Comparison of ENCODE assay signal across 9 cellular contexts in the genomic region with DNA sequence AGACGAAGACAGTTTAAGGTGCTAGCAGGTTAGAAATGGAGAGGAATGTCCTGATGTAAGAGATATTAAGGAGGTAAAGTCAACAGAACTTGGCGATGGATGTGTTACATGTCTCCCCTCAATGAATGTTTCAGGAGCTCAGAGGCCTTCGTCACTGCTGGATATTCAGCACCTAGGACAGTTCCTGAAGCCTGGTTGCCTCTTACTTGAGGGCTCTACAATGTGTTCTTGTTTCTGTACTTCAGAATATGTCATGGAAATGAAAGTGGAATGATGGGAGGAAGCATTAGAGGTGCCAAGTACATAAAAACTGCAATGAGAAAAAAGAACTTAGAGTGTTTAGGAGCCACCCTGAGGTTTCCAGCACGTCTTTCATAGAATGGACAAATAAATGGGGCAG. TPM values are rescaled to one million over a fixed set of nuclear protein-coding genes. Genes with fewer than 3 reads are reported as not detected.
A peak's percentile ranks its signal among the peaks of the same experiment; 100 is the strongest.
DNase-seq lines count a peak whose midpoint lies in the region; ATAC-seq and TF ChIP-seq lines count a peak whose summit lies in the region.
"Had no signal": no experiment of that assay in that cellular context is flagged by ENCODE, and none has a peak within 500 bp of the region (broad histone marks: within the 10 kb centered on the region; RNA-seq: fewer than 3 reads in every experiment).

No MANE protein-coding gene starts in this region.

- H3K27me3 ChIP-seq in H7 (ENCODE audit: control insufficient read depth, insufficient read depth, low read length) (no peaks in the 10 kb centered on the region), neural cell (ENCODE audit: insufficient read depth, low read depth, low read length) (no peaks in the 10 kb centered on the region)

- no peaks in the 10 kb centered on the region for H3K36me3 ChIP-seq in H7 (replicated peaks; ENCODE audit: control insufficient read depth, insufficient read depth, low read length)
- H3K36me3 ChIP-seq in neural cell (ENCODE audit: insufficient read depth, low read length) = no peaks in the 10 kb centered on the region
- H3K36me3 ChIP-seq: spleen had no signal

- ATAC-seq in GM19467 (IDR thresholded peaks at IDR 0.05; ENCODE audit: unreplicated experiment) = no peak

- H3K4me3 ChIP-seq in H7 (ENCODE audit: insufficient read depth, low read depth, low read length) (no peak overlapping the region), neural cell (ENCODE audit: low read length) (no peak overlapping the region)
- H3K4me3 ChIP-seq: spleen had no signal

- no peaks in the 10 kb centered on the region for H3K9me2 ChIP-seq in neural cell (ENCODE audit: insufficient read depth, low read length)

- peak; percentile 64 for DNase-seq in H7
- peak; percentile 60 for DNase-seq in NCI-H460 (ENCODE audit: extremely low read depth, low read depth)
- DNase-seq in ecto neural progenitor cell (ENCODE audit: low spot score) = peak; percentile 56
- no peak for DNase-seq in COLO668 (lab: John Stamatoyannopoulos, UW; ENCODE audit: unreplicated experiment)
- no peak for DNase-seq in amniotic stem cell (lab: John Stamatoyannopoulos, UW)
- DNase-seq: HFFc6, spleen had no signal

- H2AFZ ChIP-seq in neural cell (ENCODE audit: low read depth, low read length) = no peak overlapping the region

- no peak overlapping the region for H3K27ac ChIP-seq in neural cell (ENCODE audit: low read length)
- H3K27ac ChIP-seq: spleen had no signal

- no peak overlapping the region for H3K9ac ChIP-seq in neural cell (ENCODE audit: low read length)

- no peaks in the 10 kb centered on the region for H3K79me2 ChIP-seq in neural cell (replicated peaks; ENCODE audit: insufficient read depth, low read length)

- H3K4me2 ChIP-seq in neural cell (ENCODE audit: low read length) = no peak overlapping the region

- TF ChIP-seq RAD21 in neural cell (conservative IDR thresholded peaks at IDR 0.05) = no peak

- no peaks in the 10 kb centered on the region for H4K20me1 ChIP-seq in neural cell (ENCODE audit: insufficient read depth)

- H3F3A ChIP-seq in neural cell (ENCODE audit: insufficient read depth, low read length, poor library complexity, severe bottlenecking) = no peaks in the 10 kb centered on the region

- TF ChIP-seq EP300 in neural cell (conservative IDR thresholded peaks at IDR 0.05; ENCODE audit: poor library complexity, severe bottlenecking) = no peak

- H3K9me3 ChIP-seq in neural cell (ENCODE audit: low read length) = no peaks in the 10 kb centered on the region
- H3K9me3 ChIP-seq: spleen had no signal

- TF ChIP-seq CTCF in neural cell (IDR thresholded peaks at IDR 0.05; ENCODE audit: poor library complexity, severe bottlenecking) = no peak

TF ChIP-seq in neural cell, 6 proteins besides CTCF, POLR2A, EP300 and RAD21:
- no peak for TF ChIP-seq EZH2 (IDR thresholded peaks at IDR 0.05; ENCODE audit: borderline replicate concordance, insufficient read depth, low read length, poor library complexity, severe bottlenecking)
- TF ChIP-seq, protein P1, sequence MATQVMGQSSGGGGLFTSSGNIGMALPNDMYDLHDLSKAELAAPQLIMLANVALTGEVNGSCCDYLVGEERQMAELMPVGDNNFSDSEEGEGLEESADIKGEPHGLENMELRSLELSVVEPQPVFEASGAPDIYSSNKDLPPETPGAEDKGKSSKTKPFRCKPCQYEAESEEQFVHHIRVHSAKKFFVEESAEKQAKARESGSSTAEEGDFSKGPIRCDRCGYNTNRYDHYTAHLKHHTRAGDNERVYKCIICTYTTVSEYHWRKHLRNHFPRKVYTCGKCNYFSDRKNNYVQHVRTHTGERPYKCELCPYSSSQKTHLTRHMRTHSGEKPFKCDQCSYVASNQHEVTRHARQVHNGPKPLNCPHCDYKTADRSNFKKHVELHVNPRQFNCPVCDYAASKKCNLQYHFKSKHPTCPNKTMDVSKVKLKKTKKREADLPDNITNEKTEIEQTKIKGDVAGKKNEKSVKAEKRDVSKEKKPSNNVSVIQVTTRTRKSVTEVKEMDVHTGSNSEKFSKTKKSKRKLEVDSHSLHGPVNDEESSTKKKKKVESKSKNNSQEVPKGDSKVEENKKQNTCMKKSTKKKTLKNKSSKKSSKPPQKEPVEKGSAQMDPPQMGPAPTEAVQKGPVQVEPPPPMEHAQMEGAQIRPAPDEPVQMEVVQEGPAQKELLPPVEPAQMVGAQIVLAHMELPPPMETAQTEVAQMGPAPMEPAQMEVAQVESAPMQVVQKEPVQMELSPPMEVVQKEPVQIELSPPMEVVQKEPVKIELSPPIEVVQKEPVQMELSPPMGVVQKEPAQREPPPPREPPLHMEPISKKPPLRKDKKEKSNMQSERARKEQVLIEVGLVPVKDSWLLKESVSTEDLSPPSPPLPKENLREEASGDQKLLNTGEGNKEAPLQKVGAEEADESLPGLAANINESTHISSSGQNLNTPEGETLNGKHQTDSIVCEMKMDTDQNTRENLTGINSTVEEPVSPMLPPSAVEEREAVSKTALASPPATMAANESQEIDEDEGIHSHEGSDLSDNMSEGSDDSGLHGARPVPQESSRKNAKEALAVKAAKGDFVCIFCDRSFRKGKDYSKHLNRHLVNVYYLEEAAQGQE (IDR thresholded peaks at IDR 0.05; ENCODE audit: borderline replicate concordance) = peak; percentile 48

RNA-seq across cellular contexts. Expression of a gene that starts 17.7 kb away (rescaled TPM):
- not detected in 2 replicates for total RNA-seq in H7 (2014; rRNA removed; shearing (Covaris generic))
- total RNA-seq in NCI-H460 (2014; rRNA removed; shearing (Covaris generic)) = not detected in 2 replicates
- polyA plus RNA-seq in NCI-H460 (2014; cell fraction: nucleus; rRNA removed) = not detected in 2 replicates
- polyA plus RNA-seq in neural cell = 1.4 and 2.1 TPM in 2 replicates
- polyA minus RNA-seq in neural cell = 3.9 and 5.6 TPM in 2 replicates
- total RNA-seq: HFFc6 had no signal

Comparison
In these comparisons a context has a peak if more than half of its experiments do, and no peak if none do; other contexts are left out.
1. DNase-seq: peak in H7 (single experiment), NCI-H460 (single experiment) and ecto neural progenitor cell (single experiment); none in COLO668 (single experiment) and amniotic stem cell (single experiment).